12 cellular contexts compared by ENCODE assay signal in genomic region chrX:11663875-11664210, GRCh38. TPM values are rescaled to one million over a fixed set of nuclear protein-coding genes. Genes with fewer than 3 reads are reported as not detected.
DNase-seq lines count a peak whose midpoint lies in the region; ATAC-seq, FAIRE-seq and TF ChIP-seq lines count a peak whose summit lies in the region.
"Had no signal": no experiment of that assay in that cellular context is flagged by ENCODE, and none has a peak within 500 bp of the region (broad histone marks: within the 10 kb centered on the region; RNA-seq: fewer than 3 reads in every experiment).

No MANE protein-coding gene starts in this region.

- no peak for TF ChIP-seq CTCF in activated CD8-positive, alpha-beta T cell treated with anti-CD3 and anti-CD28 coated beads for 36 hours (IDR thresholded peaks at IDR 0.05)
- TF ChIP-seq CTCF in dorsolateral prefrontal cortex (IDR thresholded peaks at IDR 0.05 in 54 of 56, conservative IDR thresholded peaks at IDR 0.05 in 2 of 56; ENCODE audit: low read depth in 1 of 56, partially characterized antibody in 56 of 56) (no peak), lung (IDR thresholded peaks at IDR 0.05; ENCODE audit: control extremely low read depth, extremely low read depth) (no peak), transverse colon (IDR thresholded peaks at IDR 0.05) (no peak), pancreas (IDR thresholded peaks at IDR 0.05) (no peak)

- no peaks in the 10 kb centered on the region for H3K36me3 Mint-ChIP-seq in activated CD8-positive, alpha-beta T cell treated with anti-CD3 and anti-CD28 coated beads, Interleukin-2, amount 10 ng/mL, durations not matched to agents 7 days and 5 days (ENCODE audit: low read depth)
- H3K36me3 Mint-ChIP-seq in activated CD8-positive, alpha-beta T cell treated with anti-CD3 and anti-CD28 coated beads for 36 hours (ENCODE audit: low read depth) = no peaks in the 10 kb centered on the region
- no peaks in the 10 kb centered on the region for H3K36me3 Mint-ChIP-seq in activated CD8-positive, alpha-beta memory T cell treated with anti-CD3 and anti-CD28 coated beads, Interleukin-2, amount 10 ng/mL, durations not matched to agents 7 days and 5 days

- TF ChIP-seq EP300 in transverse colon (IDR thresholded peaks at IDR 0.05; ENCODE audit: low read depth) = no peak

- no peak for FAIRE-seq in pancreas (lab: Jason Lieb, UNC)
- no peak for FAIRE-seq in GM12892 (lab: Jason Lieb, UNC)
- FAIRE-seq: A204.1 had no signal

- 23 to 35% methylated on average over 6 of the region's 6 CpGs for WGBS in lung, 2 donors
- 53% methylated on average over 6 of the region's 6 CpGs; no CpG with 5 or more reads in 1 of the 2 donors for WGBS in transverse colon (ENCODE audit: low coverage in 1 of 2), 2 donors
- 20 to 27% methylated on average over 6 of the region's 6 CpGs for WGBS in pancreas, 2 donors

- POLR2A ChIA-PET in activated CD8-positive, alpha-beta T cell treated with anti-CD3 and anti-CD28 coated beads, Interleukin-2, amount 10 ng/mL, durations not matched to agents 7 days and 5 days (lab: Charles Lee) = no interaction called here
- POLR2A ChIA-PET in activated CD8-positive, alpha-beta T cell treated with anti-CD3 and anti-CD28 coated beads for 36 hours (lab: Charles Lee) = no interaction called here

- peak overlapping the region; percentile 31 for H3K4me3 Mint-ChIP-seq in activated CD8-positive, alpha-beta T cell treated with anti-CD3 and anti-CD28 coated beads, Interleukin-2, amount 10 ng/mL, durations not matched to agents 7 days and 5 days
- no peak overlapping the region for H3K4me3 Mint-ChIP-seq in activated CD8-positive, alpha-beta T cell treated with anti-CD3 and anti-CD28 coated beads for 36 hours
- H3K4me3 Mint-ChIP-seq in activated CD8-positive, alpha-beta memory T cell treated with anti-CD3 and anti-CD28 coated beads, Interleukin-2, amount 10 ng/mL, durations not matched to agents 7 days and 5 days = no peak overlapping the region

- no peak overlapping the region for H3K27ac ChIP-seq in dorsolateral prefrontal cortex
- no peak overlapping the region for H3K27ac ChIP-seq in lung (ENCODE audit: low read depth in 1 of 2, low read length in 1 of 2)
- H3K27ac ChIP-seq in transverse colon = peak overlapping the region; percentile 63 to 85 (median 78)
- no peak overlapping the region for H3K27ac ChIP-seq in pancreas

- H3K36me3 ChIP-seq in lung (ENCODE audit: control insufficient read depth in 2 of 2, insufficient read depth in 2 of 2, low read length in 2 of 2) (no peaks in the 10 kb centered on the region), transverse colon (no peaks in the 10 kb centered on the region), pancreas (no peaks in the 10 kb centered on the region)

- CTCF ChIA-PET in activated CD8-positive, alpha-beta T cell treated with anti-CD3 and anti-CD28 coated beads, Interleukin-2, amount 10 ng/mL, durations not matched to agents 7 days and 5 days (lab: Charles Lee) = no interaction called here
- CTCF ChIA-PET in activated CD8-positive, alpha-beta T cell treated with anti-CD3 and anti-CD28 coated beads for 36 hours (lab: Charles Lee) = interaction anchor here (1.1 kb wide), 1 partner anchor 13 kb away, joined by 3 read pairs; no protein-coding TSS in a partner anchor
- CTCF ChIA-PET in activated CD8-positive, alpha-beta memory T cell treated with anti-CD3 and anti-CD28 coated beads, Interleukin-2, amount 10 ng/mL, durations not matched to agents 7 days and 5 days (lab: Charles Lee) = no interaction called here

- ATAC-seq in activated CD8-positive, alpha-beta T cell treated with anti-CD3 and anti-CD28 coated beads, Interleukin-2, amount 10 ng/mL, durations not matched to agents 7 days and 5 days = no peak
- no peak for ATAC-seq in activated CD8-positive, alpha-beta T cell treated with anti-CD3 and anti-CD28 coated beads for 36 hours
- no peak for ATAC-seq in lung (ENCODE audit: insufficient read depth, low FRiP score)
- ATAC-seq in pancreas = no peak
- ATAC-seq in activated CD8-positive, alpha-beta memory T cell treated with anti-CD3 and anti-CD28 coated beads, Interleukin-2, amount 10 ng/mL, durations not matched to agents 7 days and 5 days = no peak

- H3K9me3 ChIP-seq in lung (ENCODE audit: control insufficient read depth in 2 of 2, insufficient read depth in 1 of 2, low read length in 1 of 2) (peaks cover 0 to 4% of the 10 kb centered on the region in 2 donors), transverse colon (no peaks in the 10 kb centered on the region), pancreas (no peaks in the 10 kb centered on the region)

- H3K27me3 ChIP-seq in dorsolateral prefrontal cortex (peaks cover 0 to 97% (median 57%) of the 10 kb centered on the region in 45 donors), lung (ENCODE audit: control insufficient read depth, insufficient read depth) (peaks cover 3% of the 10 kb centered on the region), transverse colon (peaks cover 12% of the 10 kb centered on the region), pancreas (peaks cover 0 to 45% (median 8%) of the 10 kb centered on the region in 4 donors)

- H3K9me3 Mint-ChIP-seq in activated CD8-positive, alpha-beta T cell treated with anti-CD3 and anti-CD28 coated beads, Interleukin-2, amount 10 ng/mL, durations not matched to agents 7 days and 5 days (ENCODE audit: insufficient read depth) = no peaks in the 10 kb centered on the region
- no peaks in the 10 kb centered on the region for H3K9me3 Mint-ChIP-seq in activated CD8-positive, alpha-beta T cell treated with anti-CD3 and anti-CD28 coated beads for 36 hours
- H3K9me3 Mint-ChIP-seq in activated CD8-positive, alpha-beta memory T cell treated with anti-CD3 and anti-CD28 coated beads, Interleukin-2, amount 10 ng/mL, durations not matched to agents 7 days and 5 days (ENCODE audit: low read depth) = no peaks in the 10 kb centered on the region

- no peaks in the 10 kb centered on the region for H3K4me1 Mint-ChIP-seq in activated CD8-positive, alpha-beta T cell treated with anti-CD3 and anti-CD28 coated beads, Interleukin-2, amount 10 ng/mL, durations not matched to agents 7 days and 5 days (ENCODE audit: low read depth)
- H3K4me1 Mint-ChIP-seq in activated CD8-positive, alpha-beta T cell treated with anti-CD3 and anti-CD28 coated beads for 36 hours (ENCODE audit: low read depth) = peaks cover 2% of the 10 kb centered on the region
- no peaks in the 10 kb centered on the region for H3K4me1 Mint-ChIP-seq in activated CD8-positive, alpha-beta memory T cell treated with anti-CD3 and anti-CD28 coated beads, Interleukin-2, amount 10 ng/mL, durations not matched to agents 7 days and 5 days

- intact Hi-C loops in activated CD8-positive, alpha-beta T cell treated with anti-CD3 and anti-CD28 coated beads for 36 hours (cut with micrococcal nuclease) = loop anchor here (10.0 kb wide), 1 partner anchor 129 kb away; no protein-coding TSS in a partner anchor
- intact Hi-C loops in dorsolateral prefrontal cortex (cut with DNase I) (no loop called here), transverse colon (cut with DNase I; ENCODE audit: low total_unique reads) (no loop called here), pancreas (cut with DNase I) (no loop called here)

- no peak overlapping the region for H3K27ac Mint-ChIP-seq in activated CD8-positive, alpha-beta T cell treated with anti-CD3 and anti-CD28 coated beads, Interleukin-2, amount 10 ng/mL, durations not matched to agents 7 days and 5 days
- H3K27ac Mint-ChIP-seq in activated CD8-positive, alpha-beta T cell treated with anti-CD3 and anti-CD28 coated beads for 36 hours = no peak overlapping the region
- no peak overlapping the region for H3K27ac Mint-ChIP-seq in activated CD8-positive, alpha-beta memory T cell treated with anti-CD3 and anti-CD28 coated beads, Interleukin-2, amount 10 ng/mL, durations not matched to agents 7 days and 5 days

- peaks cover 41% of the 10 kb centered on the region for H3K27me3 Mint-ChIP-seq in activated CD8-positive, alpha-beta T cell treated with anti-CD3 and anti-CD28 coated beads, Interleukin-2, amount 10 ng/mL, durations not matched to agents 7 days and 5 days (ENCODE audit: low read depth)
- H3K27me3 Mint-ChIP-seq in activated CD8-positive, alpha-beta T cell treated with anti-CD3 and anti-CD28 coated beads for 36 hours = peaks cover 38% of the 10 kb centered on the region
- peaks cover 53% of the 10 kb centered on the region for H3K27me3 Mint-ChIP-seq in activated CD8-positive, alpha-beta memory T cell treated with anti-CD3 and anti-CD28 coated beads, Interleukin-2, amount 10 ng/mL, durations not matched to agents 7 days and 5 days

- in situ Hi-C loops in transverse colon (cut with MboI; ENCODE audit: low pct_ligation_motif_present in 1 of 4, low pct_unique_long_range_greater_than_20kb in 1 of 4, low sequenced_read_pairs in 3 of 4) = no loop called here

- H3K4me3 ChIP-seq in dorsolateral prefrontal cortex (peak overlapping the region in 30 of 59 donors; percentile 25 to 61 (median 49)), lung (peak overlapping the region; percentile 40), transverse colon (peak overlapping the region; percentile 1 to 50 (median 32)), pancreas (peak overlapping the region in 1 of 4 donors; percentile 22)

- DNase-seq in activated CD8-positive, alpha-beta T cell treated with anti-CD3 and anti-CD28 coated beads, Interleukin-2, amount 10 ng/mL, durations not matched to agents 7 days and 5 days = no peak
- DNase-seq in activated CD8-positive, alpha-beta T cell treated with anti-CD3 and anti-CD28 coated beads for 36 hours = no peak
- DNase-seq in dorsolateral prefrontal cortex (no peak), lung (ENCODE audit: low spot score) (no peak), transverse colon (no peak), pancreas (no peak), GM12892 (ENCODE audit: insufficient read length) (no peak)
- no peak for DNase-seq in activated CD8-positive, alpha-beta memory T cell treated with anti-CD3 and anti-CD28 coated beads, Interleukin-2, amount 10 ng/mL, durations not matched to agents 7 days and 5 days
- DNase-seq: cerebellar nuclear complex; NCI-H446; stimulated activated CD4-positive, alpha-beta T cell treated with anti-CD3 and anti-CD28 coated beads, Interleukin-12 subunit alpha, Interleukin-12 subunit beta, amount 100 ng/mL, for 4 hours had no signal

- H3K4me1 ChIP-seq in lung (ENCODE audit: control insufficient read depth in 2 of 2, insufficient read depth in 2 of 2, low read length in 2 of 2) (peaks cover 0 to 2% of the 10 kb centered on the region in 2 donors), transverse colon (no peaks in the 10 kb centered on the region), pancreas (no peaks in the 10 kb centered on the region)

- TF ChIP-seq POLR2A in transverse colon (IDR thresholded peaks at IDR 0.05) (no peak), GM12892 (IDR thresholded peaks at IDR 0.05; ENCODE audit: low read depth, low read length) (no peak)

RNA-seq across cellular contexts. Expression of gene ARHGAP6, which starts 1.9 kb away (rescaled TPM):
- total RNA-seq in activated CD8-positive, alpha-beta T cell treated with anti-CD3 and anti-CD28 coated beads, Interleukin-2, amount 10 ng/mL, durations not matched to agents 7 days and 5 days = not detected
- total RNA-seq in activated CD8-positive, alpha-beta T cell treated with anti-CD3 and anti-CD28 coated beads for 36 hours = not detected
- 1 to 10 TPM; 1.9 to 7.0 (median 3.9) TPM for total RNA-seq in dorsolateral prefrontal cortex
- 10 to 100 TPM; 17.6 to 18.2 TPM for total RNA-seq in lung
- 1 to 10 TPM; 6.0 to 7.0 TPM for polyA plus RNA-seq in lung
- 10 to 100 TPM in 2 of 4 donors, 1 to 10 TPM in 2; 5.0 to 12.4 (median 9.0) TPM for total RNA-seq in transverse colon
- 1 to 10 TPM in 5 of 6 donors, under 1 TPM in 1; 0.79 to 3.3 (median 2.1) TPM for total RNA-seq in pancreas
- 1 to 10 TPM in 1 of 2 donors, under 1 TPM in 1; 0.87 to 1.0 TPM for polyA plus RNA-seq in pancreas
- not detected for total RNA-seq in activated CD8-positive, alpha-beta memory T cell treated with anti-CD3 and anti-CD28 coated beads, Interleukin-2, amount 10 ng/mL, durations not matched to agents 7 days and 5 days
- 3.4 TPM for polyA plus RNA-seq in GM12892 (2012; ENCODE audit: missing spikeins)

Comparison
In these comparisons a context has a peak if more than half of its experiments do, and no peak if none do; other contexts are left out.
1. H3K27ac ChIP-seq: peak in transverse colon (4 of 4); none in dorsolateral prefrontal cortex (0 of 59), lung (0 of 2) and pancreas (0 of 4).